24 cellular contexts compared by ENCODE assay signal in the genomic region with DNA sequence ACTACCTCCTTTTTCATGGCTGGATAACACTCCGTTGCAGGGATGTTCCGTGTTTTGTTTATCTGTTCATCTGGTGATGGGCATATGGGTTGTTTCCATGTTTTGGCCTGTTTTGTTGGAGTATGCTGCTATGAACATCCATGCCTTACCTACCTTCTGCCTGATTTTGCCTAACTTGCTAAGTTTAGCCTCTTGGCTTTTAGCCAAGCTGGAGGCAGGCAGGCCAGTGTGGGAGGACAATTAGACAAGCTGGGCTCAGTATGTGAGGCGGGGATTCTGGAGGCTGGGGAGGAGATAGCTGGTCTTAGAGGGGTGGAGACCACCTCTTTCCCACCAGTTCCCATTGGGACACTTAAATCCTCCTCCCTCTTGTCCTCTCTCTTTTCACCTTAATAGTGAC.
"Had no signal": no experiment of that assay in that cellular context is flagged by ENCODE, and none has a peak within 500 bp of the region (broad histone marks: within the 10 kb centered on the region; RNA-seq: fewer than 3 reads in every experiment).

No MANE protein-coding gene starts in this region.

- H3K27ac ChIP-seq: Peyer's patch had no signal

- H3K9me3 ChIP-seq: Peyer's patch had no signal

- H3K27ac Mint-ChIP-seq: activated B cell treated with CpG ODN at 0.5 μM for 24 hours; activated CD4-positive, alpha-beta memory T cell treated with anti-CD3 and anti-CD28 coated beads for 36 hours; activated CD4-positive, alpha-beta T cell treated with anti-CD3 and anti-CD28 coated beads, Interleukin-2, amount 10 ng/mL, durations not matched to agents 7 days and 5 days; activated naive CD4-positive, alpha-beta T cell treated with anti-CD3 and anti-CD28 coated beads, Interleukin-2, amount 50 U/mL, for 72 hours; activated naive CD8-positive, alpha-beta T cell treated with anti-CD3 and anti-CD28 coated beads, Interleukin-2, amount 50 U/mL, for 24 hours; T-helper 17 cell had no signal

- H3K4me1 Mint-ChIP-seq: activated B cell treated with CpG ODN at 0.5 μM for 24 hours; activated CD4-positive, alpha-beta T cell treated with anti-CD3 and anti-CD28 coated beads, Interleukin-2, amount 10 ng/mL, durations not matched to agents 7 days and 5 days; activated naive CD8-positive, alpha-beta T cell treated with anti-CD3 and anti-CD28 coated beads, Interleukin-2, amount 50 U/mL, for 24 hours; T-helper 17 cell had no signal

- H3K4me3 Mint-ChIP-seq: activated B cell treated with CpG ODN at 0.5 μM for 24 hours; activated CD4-positive, alpha-beta memory T cell treated with anti-CD3 and anti-CD28 coated beads for 36 hours; activated CD4-positive, alpha-beta T cell treated with anti-CD3 and anti-CD28 coated beads, Interleukin-2, amount 10 ng/mL, durations not matched to agents 7 days and 5 days; activated naive CD8-positive, alpha-beta T cell treated with anti-CD3 and anti-CD28 coated beads, Interleukin-2, amount 50 U/mL, for 24 hours; activated T-cell treated with anti-CD3 and anti-CD28 coated beads, Interleukin-2, amount 50 U/mL, for 4 hours; brain; T-helper 17 cell had no signal

- DNase-seq: activated B cell treated with CpG ODN at 0.5 μM for 24 hours; activated CD4-positive, alpha-beta memory T cell treated with anti-CD3 and anti-CD28 coated beads for 36 hours; activated CD4-positive, alpha-beta T cell treated with anti-CD3 and anti-CD28 coated beads for 1 hour; activated CD4-positive, alpha-beta T cell treated with anti-CD3 and anti-CD28 coated beads, Interleukin-2, amount 10 ng/mL, durations not matched to agents 7 days and 5 days; activated CD8-positive, alpha-beta memory T cell treated with anti-CD3 and anti-CD28 coated beads for 24 hours; activated effector memory CD4-positive, alpha-beta T cell treated with anti-CD3 and anti-CD28 coated beads, Interleukin-2, amount 50 U/mL, for 16 hours; activated naive CD4-positive, alpha-beta T cell treated with Interleukin-2 at 50 U/mL for 16 hours; activated naive CD8-positive, alpha-beta T cell treated with anti-CD3 and anti-CD28 coated beads, Interleukin-2, amount 50 U/mL, for 24 hours; activated T-cell treated with anti-CD3 and anti-CD28 coated beads, Interleukin-2, amount 50 U/mL, for 4 hours; amniotic stem cell; cerebellar nuclear complex; Kasumi-1; NCI-H1105 treated with DMSO at 0.1 percent for 48 hours; NCI-H1436 treated with DMSO at 0.1 percent for 48 hours; NCI-H187; NCI-H2081; NCI-H526; NK-92 treated with Interleukin-12 subunit alpha and Interleukin-12 subunit beta, amount 100 ng/mL, for 24 hours; Peyer's patch; SIG-M5; T-helper 17 cell; T-helper 9 cell had no signal

- H3K36me3 ChIP-seq: Peyer's patch had no signal

- H3K4me3 ChIP-seq: Peyer's patch had no signal

- H3K36me3 Mint-ChIP-seq: activated CD4-positive, alpha-beta memory T cell treated with anti-CD3 and anti-CD28 coated beads for 36 hours; activated naive CD4-positive, alpha-beta T cell treated with anti-CD3 and anti-CD28 coated beads, Interleukin-2, amount 50 U/mL, for 72 hours; brain had no signal

- H3K9me3 Mint-ChIP-seq: activated B cell treated with CpG ODN at 0.5 μM for 24 hours; activated CD4-positive, alpha-beta memory T cell treated with anti-CD3 and anti-CD28 coated beads for 36 hours; activated CD4-positive, alpha-beta T cell treated with anti-CD3 and anti-CD28 coated beads, Interleukin-2, amount 10 ng/mL, durations not matched to agents 7 days and 5 days; activated naive CD4-positive, alpha-beta T cell treated with anti-CD3 and anti-CD28 coated beads, Interleukin-2, amount 50 U/mL, for 72 hours; activated naive CD8-positive, alpha-beta T cell treated with anti-CD3 and anti-CD28 coated beads, Interleukin-2, amount 50 U/mL, for 24 hours; activated T-cell treated with anti-CD3 and anti-CD28 coated beads, Interleukin-2, amount 50 U/mL, for 4 hours had no signal
